In genomic region chr11:82792319-82792718, GRCh38 we compare ENCODE assay signal across 30 cellular contexts. TPM values are rescaled to one million over a fixed set of nuclear protein-coding genes. Genes with fewer than 3 reads are reported as not detected.
"Had no signal": no experiment of that assay in that cellular context is flagged by ENCODE, and none has a peak within 500 bp of the region (broad histone marks: within the 10 kb centered on the region; RNA-seq: fewer than 3 reads in every experiment).

No MANE protein-coding gene starts in this region.

- H3K4me1 ChIP-seq: upper lobe of right lung had no signal

- H3K4me3 ChIP-seq: coronary artery, ovary, skin epidermis, upper lobe of right lung had no signal

- H3K27me3 ChIP-seq: brain microvascular endothelial cell, ovary, upper lobe of right lung had no signal

- H3K36me3 Mint-ChIP-seq: activated naive CD4-positive, alpha-beta T cell treated with anti-CD3 and anti-CD28 coated beads, Interleukin-2, amount 10 ng/mL, durations not matched to agents 7 days and 5 days; activated naive CD8-positive, alpha-beta T cell treated with anti-CD3 and anti-CD28 coated beads, Interleukin-2, amount 10 ng/mL, durations not matched to agents 7 days and 5 days; stimulated activated effector memory CD8-positive, alpha-beta T cell treated with anti-CD3 and anti-CD28 coated beads, Interleukin-12 subunit alpha, Interleukin-12 subunit beta, amount 100 ng/mL, for 72 hours; WTC11 had no signal

- H3K4me3 Mint-ChIP-seq: activated CD4-positive, alpha-beta memory T cell treated with anti-CD3 and anti-CD28 coated beads, Interleukin-2, amount 10 ng/mL, durations not matched to agents 7 days and 5 days; activated CD4-positive, alpha-beta T cell treated with anti-CD3 and anti-CD28 coated beads, Interleukin-2, amount 10 ng/mL, durations not matched to agents 7 days and 5 days; activated naive CD4-positive, alpha-beta T cell treated with anti-CD3 and anti-CD28 coated beads, Interleukin-2, amount 10 ng/mL, durations not matched to agents 7 days and 5 days; activated naive CD8-positive, alpha-beta T cell treated with anti-CD3 and anti-CD28 coated beads, Interleukin-2, amount 10 ng/mL, durations not matched to agents 7 days and 5 days; activated T-cell treated with anti-CD3 and anti-CD28 coated beads, Interleukin-2, amount 50 U/mL, for 24 hours; effector memory CD8-positive, alpha-beta T cell; nephron progenitor cell; stimulated activated effector memory CD8-positive, alpha-beta T cell treated with anti-CD3 and anti-CD28 coated beads, Interleukin-12 subunit alpha, Interleukin-12 subunit beta, amount 100 ng/mL, for 72 hours; stimulated activated naive CD8-positive, alpha-beta T cell treated with anti-CD3 and anti-CD28 coated beads, Interleukin-15, Interleukin-2, amounts not matched to agents 100 ng/mL and 50 ng/mL, for 24 hours; WTC11 had no signal

- ATAC-seq: effector memory CD8-positive, alpha-beta T cell; esophagus mucosa; left cardiac atrium; left ventricle myocardium superior; sciatic nerve; upper lobe of right lung; WTC11 had no signal

- H3K27me3 Mint-ChIP-seq: activated CD4-positive, alpha-beta memory T cell treated with anti-CD3 and anti-CD28 coated beads, Interleukin-2, amount 10 ng/mL, durations not matched to agents 7 days and 5 days; activated CD4-positive, alpha-beta T cell treated with anti-CD3 and anti-CD28 coated beads, Interleukin-2, amount 10 ng/mL, durations not matched to agents 7 days and 5 days; activated naive CD8-positive, alpha-beta T cell treated with anti-CD3 and anti-CD28 coated beads, Interleukin-2, amount 10 ng/mL, durations not matched to agents 7 days and 5 days; progenitor cell of endocrine pancreas; stimulated activated naive CD8-positive, alpha-beta T cell treated with anti-CD3 and anti-CD28 coated beads, Interleukin-15, Interleukin-2, amounts not matched to agents 100 ng/mL and 50 ng/mL, for 24 hours had no signal

- DNase-seq: activated CD4-positive, alpha-beta memory T cell treated with anti-CD3 and anti-CD28 coated beads, Interleukin-2, amount 10 ng/mL, durations not matched to agents 7 days and 5 days; activated CD4-positive, alpha-beta T cell treated with anti-CD3 and anti-CD28 coated beads for 1 hour; activated CD4-positive, alpha-beta T cell treated with anti-CD3 and anti-CD28 coated beads, Interleukin-2, amount 10 ng/mL, durations not matched to agents 7 days and 5 days; activated CD8-positive, alpha-beta memory T cell treated with anti-CD3 and anti-CD28 coated beads, Interleukin-2, amount 50 U/mL, for 48 hours; activated gamma-delta T cell; activated naive CD4-positive, alpha-beta T cell treated with anti-CD3 and anti-CD28 coated beads, Interleukin-2, amount 10 ng/mL, durations not matched to agents 7 days and 5 days; activated naive CD8-positive, alpha-beta T cell treated with anti-CD3 and anti-CD28 coated beads, Interleukin-2, amount 10 ng/mL, durations not matched to agents 7 days and 5 days; activated T-cell treated with anti-CD3 and anti-CD28 coated beads, Interleukin-2, amount 50 U/mL, for 24 hours; amniotic stem cell; brain microvascular endothelial cell; effector memory CD8-positive, alpha-beta T cell; foreskin fibroblast; head of caudate nucleus; hippocampal formation; left cardiac atrium; left ventricle myocardium superior; nephron progenitor cell; ovary; stimulated activated CD4-positive, alpha-beta T cell treated with anti-CD3 and anti-CD28 coated beads, Interleukin-4, amount 100 ng/mL, for 24 hours; T-helper 9 cell; upper lobe of right lung had no signal

- H3K9me3 Mint-ChIP-seq: activated CD4-positive, alpha-beta memory T cell treated with anti-CD3 and anti-CD28 coated beads, Interleukin-2, amount 10 ng/mL, durations not matched to agents 7 days and 5 days; activated CD4-positive, alpha-beta T cell treated with anti-CD3 and anti-CD28 coated beads, Interleukin-2, amount 10 ng/mL, durations not matched to agents 7 days and 5 days; activated naive CD4-positive, alpha-beta T cell treated with anti-CD3 and anti-CD28 coated beads, Interleukin-2, amount 10 ng/mL, durations not matched to agents 7 days and 5 days; activated naive CD8-positive, alpha-beta T cell treated with anti-CD3 and anti-CD28 coated beads, Interleukin-2, amount 10 ng/mL, durations not matched to agents 7 days and 5 days; activated T-cell treated with anti-CD3 and anti-CD28 coated beads, Interleukin-2, amount 50 U/mL, for 24 hours; effector memory CD8-positive, alpha-beta T cell; nephron progenitor cell; stimulated activated effector memory CD8-positive, alpha-beta T cell treated with anti-CD3 and anti-CD28 coated beads, Interleukin-12 subunit alpha, Interleukin-12 subunit beta, amount 100 ng/mL, for 72 hours; stimulated activated naive CD8-positive, alpha-beta T cell treated with anti-CD3 and anti-CD28 coated beads, Interleukin-15, Interleukin-2, amounts not matched to agents 100 ng/mL and 50 ng/mL, for 24 hours; WTC11 had no signal

- H3K36me3 ChIP-seq: brain microvascular endothelial cell, ovary, upper lobe of right lung had no signal

- H3K27ac ChIP-seq: brain microvascular endothelial cell, coronary artery, ovary, skin epidermis, upper lobe of right lung had no signal

- H3K27ac Mint-ChIP-seq: activated CD4-positive, alpha-beta memory T cell treated with anti-CD3 and anti-CD28 coated beads, Interleukin-2, amount 10 ng/mL, durations not matched to agents 7 days and 5 days; activated CD4-positive, alpha-beta T cell treated with anti-CD3 and anti-CD28 coated beads, Interleukin-2, amount 10 ng/mL, durations not matched to agents 7 days and 5 days; activated naive CD4-positive, alpha-beta T cell treated with anti-CD3 and anti-CD28 coated beads, Interleukin-2, amount 10 ng/mL, durations not matched to agents 7 days and 5 days; activated naive CD8-positive, alpha-beta T cell treated with anti-CD3 and anti-CD28 coated beads, Interleukin-2, amount 10 ng/mL, durations not matched to agents 7 days and 5 days; activated T-cell treated with anti-CD3 and anti-CD28 coated beads, Interleukin-2, amount 50 U/mL, for 24 hours; effector memory CD8-positive, alpha-beta T cell; nephron progenitor cell; progenitor cell of endocrine pancreas; stimulated activated effector memory CD8-positive, alpha-beta T cell treated with anti-CD3 and anti-CD28 coated beads, Interleukin-12 subunit alpha, Interleukin-12 subunit beta, amount 100 ng/mL, for 72 hours; stimulated activated naive CD8-positive, alpha-beta T cell treated with anti-CD3 and anti-CD28 coated beads, Interleukin-15, Interleukin-2, amounts not matched to agents 100 ng/mL and 50 ng/mL, for 24 hours; WTC11 had no signal

- H3K4me1 Mint-ChIP-seq: activated CD4-positive, alpha-beta memory T cell treated with anti-CD3 and anti-CD28 coated beads, Interleukin-2, amount 10 ng/mL, durations not matched to agents 7 days and 5 days; activated CD4-positive, alpha-beta T cell treated with anti-CD3 and anti-CD28 coated beads, Interleukin-2, amount 10 ng/mL, durations not matched to agents 7 days and 5 days; activated naive CD4-positive, alpha-beta T cell treated with anti-CD3 and anti-CD28 coated beads, Interleukin-2, amount 10 ng/mL, durations not matched to agents 7 days and 5 days; activated naive CD8-positive, alpha-beta T cell treated with anti-CD3 and anti-CD28 coated beads, Interleukin-2, amount 10 ng/mL, durations not matched to agents 7 days and 5 days; stimulated activated effector memory CD8-positive, alpha-beta T cell treated with anti-CD3 and anti-CD28 coated beads, Interleukin-12 subunit alpha, Interleukin-12 subunit beta, amount 100 ng/mL, for 72 hours; WTC11 had no signal

RNA-seq across cellular contexts. Expression of gene FAM181B, which starts 58.7 kb away (rescaled TPM):
- total RNA-seq: activated CD4-positive, alpha-beta memory T cell treated with anti-CD3 and anti-CD28 coated beads, Interleukin-2, amount 10 ng/mL, durations not matched to agents 7 days and 5 days; activated CD4-positive, alpha-beta T cell treated with anti-CD3 and anti-CD28 coated beads, Interleukin-2, amount 10 ng/mL, durations not matched to agents 7 days and 5 days; activated naive CD8-positive, alpha-beta T cell treated with anti-CD3 and anti-CD28 coated beads, Interleukin-2, amount 10 ng/mL, durations not matched to agents 7 days and 5 days; lung microvascular endothelial cell had no signal
